Comparison of ENCODE assay signal across 8 cellular contexts in the genomic region with DNA sequence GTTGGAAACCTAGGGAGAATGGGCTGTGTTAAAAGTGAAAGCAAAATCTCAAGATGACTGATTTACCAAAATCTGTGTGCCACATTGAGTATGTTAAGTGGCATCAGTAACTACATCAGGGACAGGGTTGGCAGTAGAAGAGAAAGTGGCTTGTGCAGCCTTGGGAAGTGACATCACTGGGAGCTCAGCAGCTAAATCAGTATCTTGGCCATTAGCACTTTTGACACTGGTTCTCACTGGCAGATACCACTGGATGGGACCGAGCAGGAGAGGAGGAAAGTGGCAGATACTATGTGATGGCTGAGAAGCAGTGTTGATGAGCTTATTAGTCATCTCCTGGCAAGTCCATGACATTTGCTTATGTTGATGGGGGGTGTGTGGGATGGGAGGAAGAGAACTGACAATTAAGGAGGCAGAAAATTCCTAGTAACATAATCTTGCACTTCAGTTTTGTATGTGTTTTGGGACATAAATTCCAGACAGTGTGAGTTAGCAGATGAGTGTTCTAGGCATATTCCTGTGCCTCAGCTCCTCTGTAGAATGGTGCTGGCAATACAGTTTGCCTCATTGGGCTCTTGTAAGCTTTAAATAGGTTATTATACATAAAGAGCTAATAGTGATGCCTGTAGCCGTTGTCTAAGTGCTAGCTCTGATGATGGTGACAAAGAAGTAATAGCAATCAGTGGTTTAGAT.
A peak's percentile ranks its signal among the peaks of the same experiment; 100 is the strongest.
DNase-seq lines count a peak whose midpoint lies in the region; ATAC-seq, FAIRE-seq and TF ChIP-seq lines count a peak whose summit lies in the region.

No MANE protein-coding gene starts in this region.

- peak overlapping the region; percentile 52 for H3K27ac ChIP-seq in KOPT-K1 (ENCODE audit: low read depth, low read length, poor library complexity, severe bottlenecking)

- peaks cover 91% of the 10 kb centered on the region for H3K36me3 ChIP-seq in KOPT-K1 (ENCODE audit: insufficient read depth, low read length)
- no peaks in the 10 kb centered on the region for H3K36me3 ChIP-seq in bronchial epithelial cell (ENCODE audit: control insufficient read depth, insufficient read depth, low read length)

- H3K27me3 ChIP-seq in bronchial epithelial cell (ENCODE audit: control insufficient read depth, insufficient read depth, low read length): no peaks in the 10 kb centered on the region

- DNase-seq in DMS79 (lab: John Stamatoyannopoulos, UW) (peak; percentile 11), bronchial epithelial cell (ENCODE audit: low read depth) (peak; percentile 66), occipital lobe (lab: John Stamatoyannopoulos, UW) (peak; percentile 34), NCI-H146 treated with DMSO at 0.1 percent for 48 hours (lab: John Stamatoyannopoulos, UW; ENCODE audit: unreplicated experiment) (no peak), D341Med (ENCODE audit: low spot score) (no peak), DMS153 (lab: John Stamatoyannopoulos, UW) (no peak)

- FAIRE-seq in bronchial epithelial cell (lab: Jason Lieb, UNC): no peak

- no peak for ATAC-seq in HG02852 (IDR thresholded peaks at IDR 0.05; ENCODE audit: unreplicated experiment)

- TF ChIP-seq CTCF in bronchial epithelial cell (IDR thresholded peaks at IDR 0.05; ENCODE audit: insufficient read depth, low read length, severe bottlenecking): no peak

- no peak overlapping the region for H3K4me3 ChIP-seq in bronchial epithelial cell (ENCODE audit: low read depth, low read length)

- no peaks in the 10 kb centered on the region for H3K9me3 ChIP-seq in KOPT-K1 (ENCODE audit: insufficient read depth, low read length, poor library complexity, severe bottlenecking)

Comparison
In these comparisons a context has a peak if more than half of its experiments do, and no peak if none do; other contexts are left out.
1. DNase-seq: peak in DMS79 (single experiment), bronchial epithelial cell (single experiment) and occipital lobe (single experiment); none in NCI-H146 treated with DMSO at 0.1 percent for 48 hours (single experiment), D341Med (single experiment) and DMS153 (single experiment).